In the genomic region with DNA sequence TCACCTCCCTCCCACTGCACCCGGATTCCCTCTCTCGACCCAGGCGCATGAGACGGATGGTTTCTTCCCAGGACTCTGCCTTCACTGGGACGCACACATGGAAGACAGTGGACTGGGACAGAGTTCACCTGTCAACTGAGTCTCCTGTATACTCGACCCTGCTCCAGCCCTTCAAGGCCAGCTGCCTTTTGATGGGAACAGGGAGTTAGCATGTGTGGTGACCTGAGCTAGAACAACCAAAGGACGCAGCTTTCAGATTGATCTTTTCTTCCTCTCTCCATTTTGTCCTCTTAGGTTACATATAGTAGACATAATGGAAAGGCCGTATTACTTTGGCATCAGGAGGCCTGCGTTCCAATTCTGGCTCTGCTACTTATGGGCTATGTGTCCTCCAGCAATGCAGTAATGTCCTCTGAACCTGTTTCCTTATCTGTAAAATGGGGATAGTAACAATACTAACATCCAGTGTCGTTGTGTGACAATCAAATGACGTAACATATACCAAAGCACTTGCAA, we compare ENCODE assay signal across 12 cellular contexts.
DNase-seq lines count a peak whose midpoint lies in the region; ATAC-seq and TF ChIP-seq lines count a peak whose summit lies in the region.
"Had no signal": no experiment of that assay in that cellular context is flagged by ENCODE, and none has a peak within 500 bp of the region (broad histone marks: within the 10 kb centered on the region; RNA-seq: fewer than 3 reads in every experiment).

No MANE protein-coding gene starts in this region.

- H3K4me3 ChIP-seq in HUES64 (ENCODE audit: low read length) (peak overlapping the region; percentile 52), left ventricle myocardium inferior (peak overlapping the region; percentile 52), uterus (no peak overlapping the region)
- H3K4me3 ChIP-seq: BLaER1 had no signal

- H3K27me3 Mint-ChIP-seq in natural killer cell treated with Interleukin-12 subunit alpha and Interleukin-12 subunit beta and Interleukin-15 and Interleukin-18, amount 100 ng/mL, for 72 hours, result peaks cover 9 to 27% of the 10 kb centered on the region in 2 donors
- H3K27me3 Mint-ChIP-seq in natural killer cell (ENCODE audit: low read depth in 2 of 2) (no peaks in the 10 kb centered on the region), type B pancreatic cell (peaks cover 13% of the 10 kb centered on the region)

- 41% methylated on average over 8 of the region's 11 CpGs for WGBS in HUES64

- TF ChIP-seq CTCF in natural killer cell (IDR thresholded peaks at IDR 0.05) (no peak), left ventricle myocardium inferior (IDR thresholded peaks at IDR 0.05; ENCODE audit: borderline replicate concordance) (no peak), type B pancreatic cell (conservative IDR thresholded peaks at IDR 0.05) (no peak), uterus (IDR thresholded peaks at IDR 0.05) (no peak)

- TF ChIP-seq POLR2A in uterus (IDR thresholded peaks at IDR 0.05), result no peak

- no peak overlapping the region for H3K4me3 Mint-ChIP-seq in natural killer cell treated with Interleukin-12 subunit alpha and Interleukin-12 subunit beta and Interleukin-15 and Interleukin-18, amount 100 ng/mL, for 72 hours
- H3K4me3 Mint-ChIP-seq in natural killer cell (no peak overlapping the region), type B pancreatic cell (peak overlapping the region; percentile 44)

- no peaks in the 10 kb centered on the region for H3K9me3 ChIP-seq in HUES64 (ENCODE audit: insufficient read depth, low read depth, low read length)
- no peaks in the 10 kb centered on the region for H3K9me3 ChIP-seq in left ventricle myocardium inferior (replicated peaks)
- no peaks in the 10 kb centered on the region for H3K9me3 ChIP-seq in uterus
- H3K9me3 ChIP-seq: BLaER1 had no signal

- intact Hi-C loops in natural killer cell (cut with micrococcal nuclease), result no loop called here
- intact Hi-C loops in left ventricle myocardium inferior (cut with micrococcal nuclease), result no loop called here
- intact Hi-C loops in uterus (cut with DNase I; ENCODE audit: low total_unique reads), result no loop called here
- intact Hi-C loops in left colon (cut with DNase I, micrococcal nuclease), result no loop called here

- H3K36me3 ChIP-seq in HUES64 (ENCODE audit: insufficient read depth, low read length), result no peaks in the 10 kb centered on the region
- no peaks in the 10 kb centered on the region for H3K36me3 ChIP-seq in left ventricle myocardium inferior
- no peaks in the 10 kb centered on the region for H3K36me3 ChIP-seq in uterus
- H3K36me3 ChIP-seq: BLaER1 had no signal

- no peak overlapping the region for H3K27ac Mint-ChIP-seq in natural killer cell treated with Interleukin-12 subunit alpha and Interleukin-12 subunit beta and Interleukin-15 and Interleukin-18, amount 100 ng/mL, for 72 hours
- H3K27ac Mint-ChIP-seq in natural killer cell (no peak overlapping the region), type B pancreatic cell (no peak overlapping the region)

- H3K27me3 ChIP-seq in HUES64 (ENCODE audit: insufficient read depth, low read length), result no peaks in the 10 kb centered on the region; the same call in 1 of the 2 replicates
- peaks cover 49% of the 10 kb centered on the region for H3K27me3 ChIP-seq in left ventricle myocardium inferior (ENCODE audit: low read depth)
- no peaks in the 10 kb centered on the region for H3K27me3 ChIP-seq in uterus
- H3K27me3 ChIP-seq: BLaER1 had no signal

- H3K4me1 Mint-ChIP-seq in natural killer cell treated with Interleukin-12 subunit alpha and Interleukin-12 subunit beta and Interleukin-15 and Interleukin-18, amount 100 ng/mL, for 72 hours (ENCODE audit: low read depth in 2 of 2), result no peaks in the 10 kb centered on the region
- H3K4me1 Mint-ChIP-seq in natural killer cell (no peaks in the 10 kb centered on the region), type B pancreatic cell (ENCODE audit: unreplicated experiment) (no peaks in the 10 kb centered on the region)

- ATAC-seq in natural killer cell treated with Interleukin-12 subunit alpha and Interleukin-12 subunit beta and Interleukin-15 and Interleukin-18, amount 100 ng/mL, for 72 hours, result peak; percentile 27 to 49
- ATAC-seq in natural killer cell (no peak), left colon (no peak)

- H3K27ac ChIP-seq in HUES64 (ENCODE audit: low read depth, low read length) (no peak overlapping the region), left ventricle myocardium inferior (replicated peaks) (no peak overlapping the region), uterus (no peak overlapping the region)
- H3K27ac ChIP-seq: BLaER1, epithelial cell of prostate had no signal

- no peak for DNase-seq in natural killer cell treated with Interleukin-12 subunit alpha and Interleukin-12 subunit beta and Interleukin-15 and Interleukin-18, amount 100 ng/mL, for 72 hours (ENCODE audit: low spot score)
- DNase-seq in natural killer cell, result no peak
- DNase-seq in left ventricle myocardium inferior, result no peak
- no peak for DNase-seq in type B pancreatic cell (ENCODE audit: extremely low spot score, unreplicated experiment)
- DNase-seq in uterus, result no peak
- DNase-seq in left colon, result no peak
- DNase-seq in DMS79 treated with DMSO at 0.1 percent for 48 hours (lab: John Stamatoyannopoulos, UW), result no peak
- DNase-seq: activated T-cell treated with anti-CD3 and anti-CD28 coated beads, Interleukin-2, amount 50 U/mL, for 1 hour; NCI-H1930 had no signal

- no peak overlapping the region for H3K9ac ChIP-seq in HUES64 (ENCODE audit: low read depth, low read length)
- H3K9ac ChIP-seq: BLaER1 had no signal

- no peaks in the 10 kb centered on the region for H3K9me3 Mint-ChIP-seq in natural killer cell treated with Interleukin-12 subunit alpha and Interleukin-12 subunit beta and Interleukin-15 and Interleukin-18, amount 100 ng/mL, for 72 hours
- H3K9me3 Mint-ChIP-seq in natural killer cell (no peaks in the 10 kb centered on the region), type B pancreatic cell (no peaks in the 10 kb centered on the region)

- H3K36me3 Mint-ChIP-seq in natural killer cell treated with Interleukin-12 subunit alpha and Interleukin-12 subunit beta and Interleukin-15 and Interleukin-18, amount 100 ng/mL, for 72 hours, result no peaks in the 10 kb centered on the region
- no peaks in the 10 kb centered on the region for H3K36me3 Mint-ChIP-seq in natural killer cell
- H3K36me3 Mint-ChIP-seq in type B pancreatic cell, result no peaks in the 10 kb centered on the region

- peaks cover 6% of the 10 kb centered on the region; the same call in 1 of the 2 replicates for H3K4me1 ChIP-seq in HUES64 (ENCODE audit: insufficient read depth, low read length)
- peaks cover 8% of the 10 kb centered on the region for H3K4me1 ChIP-seq in left ventricle myocardium inferior
- H3K4me1 ChIP-seq in uterus, result no peaks in the 10 kb centered on the region
- H3K4me1 ChIP-seq: BLaER1 had no signal

Comparison
In these comparisons a context has a peak if more than half of its experiments do, and no peak if none do; other contexts are left out.
1. ATAC-seq: peak in natural killer cell treated with Interleukin-12 subunit alpha and Interleukin-12 subunit beta and Interleukin-15 and Interleukin-18, amount 100 ng/mL, for 72 hours (2 of 2); none in natural killer cell (0 of 3) and left colon (single experiment).
2. H3K4me3 ChIP-seq: peak in HUES64 (single experiment) and left ventricle myocardium inferior (single experiment); none in uterus (0 of 2).